7 cellular contexts compared by ENCODE assay signal in the genomic region with DNA sequence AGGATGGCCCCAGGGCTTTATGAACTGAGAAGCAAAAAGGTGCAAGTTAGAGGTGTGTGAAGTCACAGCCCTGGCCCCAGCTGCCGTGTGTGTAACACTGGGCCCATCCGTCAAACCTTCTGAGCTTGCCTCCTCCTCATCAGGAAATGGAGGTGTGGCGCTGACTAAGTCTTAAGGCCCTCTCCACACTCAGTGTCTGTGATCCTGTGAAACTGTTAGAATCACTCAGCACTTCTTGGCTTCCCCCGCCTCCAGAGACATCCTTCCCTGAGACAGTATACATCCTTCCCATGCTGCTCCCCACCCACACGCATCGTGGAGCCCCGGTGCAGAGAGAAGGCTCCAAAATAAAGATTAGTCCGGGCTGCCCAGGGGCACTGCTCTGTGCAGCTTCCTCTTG. TPM values are rescaled to one million over a fixed set of nuclear protein-coding genes. Genes with fewer than 3 reads are reported as not detected.
DNase-seq lines count a peak whose midpoint lies in the region; ATAC-seq, FAIRE-seq and TF ChIP-seq lines count a peak whose summit lies in the region.

No MANE protein-coding gene starts in this region.

- no peak for ATAC-seq in stimulated activated naive B cell treated with anti-CD40 and anti-IgM and Interleukin-4, amounts not matched to agents 10 μg/mL and 1 μg/mL and 100 μg/mL, for 72 hours (replicated peaks)
- ATAC-seq in HG02763 (IDR thresholded peaks at IDR 0.05; ENCODE audit: unreplicated experiment), result no peak

- H3K27ac Mint-ChIP-seq in stimulated activated naive B cell treated with anti-CD40 and anti-IgM and Interleukin-4, amounts not matched to agents 10 μg/mL and 1 μg/mL and 100 μg/mL, for 72 hours, result peak overlapping the region; percentile 92
- H3K27ac Mint-ChIP-seq in chondrocyte (ENCODE audit: unreplicated experiment), result no peak overlapping the region

- H3K27me3 Mint-ChIP-seq in stimulated activated naive B cell treated with anti-CD40 and anti-IgM and Interleukin-4, amounts not matched to agents 10 μg/mL and 1 μg/mL and 100 μg/mL, for 72 hours, result no peaks in the 10 kb centered on the region
- H3K27me3 Mint-ChIP-seq in chondrocyte (ENCODE audit: low read depth), result no peaks in the 10 kb centered on the region

- intact Hi-C loops in head of caudate nucleus (cut with DNase I), result no loop called here

- DNase-seq in HTR-8/SVneo (ENCODE audit: insufficient read length, low spot score) (peak; percentile 26), head of caudate nucleus (peak; percentile 21 to 94 (median 70)), NCI-H748 treated with DMSO at 0.1 percent for 48 hours (lab: John Stamatoyannopoulos, UW) (no peak), chondrocyte (ENCODE audit: low spot score) (no peak)
- peak; percentile 57 for DNase-seq in activated CD8-positive, alpha-beta memory T cell treated with anti-CD3 and anti-CD28 coated beads, Interleukin-2, amount 50 U/mL, for 48 hours
- no peak for DNase-seq in stimulated activated naive B cell treated with anti-CD40 and anti-IgM and Interleukin-4, amounts not matched to agents 10 μg/mL and 1 μg/mL and 100 μg/mL, for 72 hours

- no peak for TF ChIP-seq CTCF in chondrocyte (IDR thresholded peaks at IDR 0.05)

- H3K36me3 Mint-ChIP-seq in stimulated activated naive B cell treated with anti-CD40 and anti-IgM and Interleukin-4, amounts not matched to agents 10 μg/mL and 1 μg/mL and 100 μg/mL, for 72 hours, result peaks cover 31 to 44% of the 10 kb centered on the region in 2 donors
- no peaks in the 10 kb centered on the region for H3K36me3 Mint-ChIP-seq in chondrocyte (ENCODE audit: low read depth)

- H3K4me1 Mint-ChIP-seq in stimulated activated naive B cell treated with anti-CD40 and anti-IgM and Interleukin-4, amounts not matched to agents 10 μg/mL and 1 μg/mL and 100 μg/mL, for 72 hours, result peaks cover 43 to 85% of the 10 kb centered on the region in 2 donors
- H3K4me1 Mint-ChIP-seq in chondrocyte (ENCODE audit: low read depth), result peaks cover 34% of the 10 kb centered on the region

- no peaks in the 10 kb centered on the region for H3K9me3 Mint-ChIP-seq in stimulated activated naive B cell treated with anti-CD40 and anti-IgM and Interleukin-4, amounts not matched to agents 10 μg/mL and 1 μg/mL and 100 μg/mL, for 72 hours
- no peaks in the 10 kb centered on the region for H3K9me3 Mint-ChIP-seq in chondrocyte (ENCODE audit: low read depth)

- no peak overlapping the region for H3K4me3 Mint-ChIP-seq in stimulated activated naive B cell treated with anti-CD40 and anti-IgM and Interleukin-4, amounts not matched to agents 10 μg/mL and 1 μg/mL and 100 μg/mL, for 72 hours
- no peak overlapping the region for H3K4me3 Mint-ChIP-seq in chondrocyte (ENCODE audit: unreplicated experiment)

- no peak for FAIRE-seq in HTR-8/SVneo (lab: Jason Lieb, UNC)

RNA-seq across cellular contexts. Expression of gene LRP8, which starts 33.3 kb away (rescaled TPM):
- total RNA-seq in chondrocyte, result 7.1 to 14.5 TPM (median 8.3 TPM) in 3 replicates

RNA-seq across cellular contexts. Expression of gene MAGOH, which starts 56.2 kb away (rescaled TPM):
- total RNA-seq in chondrocyte, result 27.2 to 32.6 TPM (median 29.0 TPM) in 3 replicates

Comparison
In these comparisons a context has a peak if more than half of its experiments do, and no peak if none do; other contexts are left out.
1. DNase-seq: peak in HTR-8/SVneo (single experiment), activated CD8-positive, alpha-beta memory T cell treated with anti-CD3 and anti-CD28 coated beads, Interleukin-2, amount 50 U/mL, for 48 hours (single experiment) and head of caudate nucleus (42 of 42); none in stimulated activated naive B cell treated with anti-CD40 and anti-IgM and Interleukin-4, amounts not matched to agents 10 μg/mL and 1 μg/mL and 100 μg/mL, for 72 hours (single experiment), NCI-H748 treated with DMSO at 0.1 percent for 48 hours (single experiment) and chondrocyte (single experiment).